8 cellular contexts compared by ENCODE assay signal in the genomic region with DNA sequence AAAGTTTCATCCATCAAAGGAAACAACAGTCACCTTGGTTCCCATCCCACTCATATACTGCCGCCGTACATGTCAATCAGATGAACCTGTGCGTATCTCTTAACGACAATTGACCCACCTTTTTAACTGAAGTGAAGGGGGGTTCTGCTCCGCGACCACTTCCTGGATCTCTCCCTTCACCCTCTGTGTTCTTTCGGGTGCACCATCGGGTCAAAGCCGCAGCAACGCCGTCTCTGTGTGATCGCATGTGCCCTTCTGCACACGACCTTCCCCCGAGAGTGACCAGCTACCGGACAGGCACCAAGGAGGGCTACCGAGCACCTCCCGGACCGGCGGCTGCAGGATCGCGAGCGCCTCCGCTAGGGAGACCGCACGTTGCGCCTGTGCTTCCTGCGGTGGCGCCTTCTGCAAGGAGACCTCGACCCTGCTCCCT. TPM values are rescaled to one million over a fixed set of nuclear protein-coding genes. Genes with fewer than 3 reads are reported as not detected.
DNase-seq lines count a peak whose midpoint lies in the region; ATAC-seq and TF ChIP-seq lines count a peak whose summit lies in the region.
"Not testable (repeated sequence)": the region's sequence is repeated elsewhere in the genome, so short reads cannot be mapped to it uniquely, and the experiment has no call there.

No MANE protein-coding gene starts in this region.

- peak overlapping the region; percentile 64; the same call in 1 of the 2 replicates for H3K27ac Mint-ChIP-seq in WTC11
- not testable (repeated sequence) for H3K27ac Mint-ChIP-seq in nephron progenitor cell

- peak overlapping the region; percentile 67 for H3K4me2 ChIP-seq in HCT116 (ENCODE audit: low read length)

- H3K27me3 Mint-ChIP-seq in WTC11 (ENCODE audit: low read depth); nephron progenitor cell (ENCODE audit: low read depth, poor library complexity): not testable (repeated sequence)

- H3K4me3 ChIP-seq in HCT116 (replicated peaks in 1 of 2; ENCODE audit: low read depth in 1 of 2, low read length in 2 of 2) (peak overlapping the region; percentile 44 to 58), MG63 (peak overlapping the region; percentile 56), body of pancreas (peak overlapping the region in 1 of 2 donors; percentile 45), heart left ventricle (peak overlapping the region; percentile 35 to 95 (median 69)), subcutaneous abdominal adipose tissue (ENCODE audit: low read depth in 1 of 5, low read length in 5 of 5) (peak overlapping the region; percentile 62 to 83 (median 75))

- TSS peak; percentile 78 for BruUV-seq in HCT116 (replicated peaks; lab: Mats Ljungman, UMichigan)

- CTCF ChIA-PET in HCT116 (lab: Charles Lee); WTC11 (lab: Charles Lee): not testable (repeated sequence)

- peak; percentile 45 for DNase-seq in DMS53 (lab: John Stamatoyannopoulos, UW)
- not testable (repeated sequence) for DNase-seq in HCT116 (ENCODE audit: low read depth, low spot score)
- peak; percentile 33 for DNase-seq in MG63
- peak; percentile 33 for DNase-seq in WTC11 (ENCODE audit: low spot score)
- DNase-seq in body of pancreas, result peak; percentile 30 to 62 (median 48)
- DNase-seq in heart left ventricle, result peak in 4 of 5 donors; percentile 40 to 74 (median 52)
- DNase-seq in nephron progenitor cell, result peak; percentile 46

- RAD21 ChIA-PET in HCT116 (lab: Charles Lee; ENCODE audit: low non-redundant PET in 1 of 2, low total read pairs in 2 of 2, uncharacterized antibody in 2 of 2, unreplicated experiment in 2 of 2), result not testable (repeated sequence)

- not testable (repeated sequence) for H3K9me2 ChIP-seq in HCT116 (ENCODE audit: insufficient read depth)

- not testable (repeated sequence) for TF ChIP-seq RAD21 in HCT116 (IDR thresholded peaks at IDR 0.05; ENCODE audit: low read depth)

- intact Hi-C loops in HCT116 (cut with micrococcal nuclease); body of pancreas (cut with DNase I): not testable (repeated sequence)
- intact Hi-C loops in heart left ventricle (cut with DNase I), result loop anchor here in 2 of 10 donors (5.0 to 10.0 kb wide), 2 partner anchors 90 to 98 kb away; partner anchors contain the start of genes MACO1 (in 1 of the 2) and RSRP1 (in 1 of the 2)

- H3K36me3 Mint-ChIP-seq in WTC11, result peaks cover 12% of the 10 kb centered on the region
- not testable (repeated sequence) for H3K36me3 Mint-ChIP-seq in nephron progenitor cell (ENCODE audit: low read depth)

- POLR2A ChIA-PET in HCT116 (lab: Charles Lee); WTC11 (lab: Charles Lee): not testable (repeated sequence)

- WGBS in body of pancreas, 2 donors, result 1% methylated on average over 7 to 13 of the region's 29 CpGs
- 0 to 2% (median 1%) methylated on average over 6 to 27 of the region's 29 CpGs for WGBS in heart left ventricle, 4 donors

- H3K4me1 Mint-ChIP-seq in WTC11, result peaks cover 23% of the 10 kb centered on the region
- peaks cover 26% of the 10 kb centered on the region for H3K4me1 Mint-ChIP-seq in nephron progenitor cell

- not testable (repeated sequence) for H3K9me3 Mint-ChIP-seq in WTC11, nephron progenitor cell

- not testable (repeated sequence) for H3K27me3 ChIP-seq in HCT116 (ENCODE audit: insufficient read depth, low read length); MG63; body of pancreas; heart left ventricle; subcutaneous abdominal adipose tissue (ENCODE audit: control insufficient read depth in 5 of 5, insufficient read depth in 4 of 5, low read length in 5 of 5)

- H3K27ac ChIP-seq in HCT116 (ENCODE audit: low read depth, low read length), result 0 out of 2 replicates have a peak overlapping the region, but pooled peaks have one; percentile 38
- H3K27ac ChIP-seq in body of pancreas, result peak overlapping the region in 2 of 4 donors; percentile 25 to 28
- peak overlapping the region in 3 of 12 donors; percentile 18 to 57 (median 55) for H3K27ac ChIP-seq in heart left ventricle
- not testable (repeated sequence) for H3K27ac ChIP-seq in subcutaneous abdominal adipose tissue (ENCODE audit: low read depth, low read length)

- peaks cover 35% of the 10 kb centered on the region for H3K79me2 ChIP-seq in HCT116 (ENCODE audit: insufficient read depth, low read length)

- not testable (repeated sequence) for H4K20me1 ChIP-seq in HCT116 (ENCODE audit: insufficient read depth)

- not testable (repeated sequence) for H3K9me3 ChIP-seq in HCT116 (ENCODE audit: control insufficient read depth in 1 of 2, insufficient read depth in 1 of 2, low read depth in 1 of 2, low read length in 2 of 2); MG63; body of pancreas; heart left ventricle; subcutaneous abdominal adipose tissue (ENCODE audit: control insufficient read depth in 5 of 5, low read length in 5 of 5)

- not testable (repeated sequence) for H2AFZ ChIP-seq in HCT116 (ENCODE audit: low read depth, low read length, poor library complexity, severe bottlenecking)

- TF ChIP-seq POLR2A in HCT116 (IDR thresholded peaks at IDR 0.05; ENCODE audit: borderline replicate concordance, extremely low read depth, insufficient read depth, insufficient read length); body of pancreas (IDR thresholded peaks at IDR 0.05); heart left ventricle (IDR thresholded peaks at IDR 0.05): not testable (repeated sequence)

- not testable (repeated sequence) for TF ChIP-seq CTCF in HCT116 (IDR thresholded peaks at IDR 0.05 in 2 of 3, conservative IDR thresholded peaks at IDR 0.05 in 1 of 3; ENCODE audit: borderline replicate concordance in 1 of 3, insufficient read depth in 1 of 3, low read depth in 2 of 3, low read length in 2 of 3); WTC11 (IDR thresholded peaks at IDR 0.05); body of pancreas (IDR thresholded peaks at IDR 0.05); nephron progenitor cell (IDR thresholded peaks at IDR 0.05)
- peak in 4 of 12 donors; percentile 7 to 33 (median 18) for TF ChIP-seq CTCF in heart left ventricle (IDR thresholded peaks at IDR 0.05)

- H3K4me3 Mint-ChIP-seq in WTC11 (peak overlapping the region; percentile 96), nephron progenitor cell (peak overlapping the region; percentile 96)

- ATAC-seq in HCT116 (peak; percentile 67), WTC11 (peak; percentile 31), body of pancreas (peak; percentile 16), heart left ventricle (peak; percentile 62 to 74 (median 66))

- H3K36me3 ChIP-seq in HCT116 (ENCODE audit: control insufficient read depth in 1 of 2, insufficient read depth in 2 of 2, low read length in 2 of 2); MG63; body of pancreas (replicated peaks in 1 of 2; ENCODE audit: insufficient read depth in 1 of 2, low read depth in 2 of 2); subcutaneous abdominal adipose tissue (ENCODE audit: control insufficient read depth in 5 of 5, insufficient read depth in 5 of 5, low read length in 5 of 5): not testable (repeated sequence)
- peaks cover 0 to 12% (median 0%) of the 10 kb centered on the region in 9 donors for H3K36me3 ChIP-seq in heart left ventricle

- H3K9ac ChIP-seq in HCT116 (ENCODE audit: low read length), result peak overlapping the region; percentile 53
- H3K9ac ChIP-seq in subcutaneous abdominal adipose tissue (ENCODE audit: low read length in 5 of 5), result peak overlapping the region in 4 of 5 donors; percentile 48 to 77 (median 67)

- H3K4me1 ChIP-seq in HCT116 (ENCODE audit: control insufficient read depth in 1 of 2, insufficient read depth in 2 of 2, low read length in 2 of 2), result not testable (repeated sequence)
- H3K4me1 ChIP-seq in body of pancreas (peaks cover 26% of the 10 kb centered on the region), heart left ventricle (peaks cover 0 to 31% (median 23%) of the 10 kb centered on the region in 12 donors), subcutaneous abdominal adipose tissue (ENCODE audit: control insufficient read depth in 5 of 5, insufficient read depth in 5 of 5, low read length in 5 of 5) (peaks cover 1 to 28% (median 18%) of the 10 kb centered on the region in 5 donors)

RNA-seq across cellular contexts. Expression of gene TMEM50A, which starts 1.2 kb away (rescaled TPM):
- 80.7 TPM for total RNA-seq in HCT116 (2021; ENCODE audit: unreplicated experiment)
- polyA plus RNA-seq in HCT116 (2012), result 36.8 and 49.1 TPM in 2 replicates
- 66.1 and 82.2 TPM in 2 replicates for total RNA-seq in MG63 (2014; rRNA removed; shearing (Covaris generic); ENCODE audit: low replicate concordance)
- total RNA-seq in WTC11 (2021), result 84.0 to 100 TPM (median 98.9 TPM) in 3 replicates
- total RNA-seq in body of pancreas, result 10 to 100 TPM; 38.4 to 57.7 TPM
- total RNA-seq in heart left ventricle, result 100 to 1,000 TPM in 2 of 9 donors, 10 to 100 TPM in 7; 53.5 to 112 (median 94.5) TPM
- polyA plus RNA-seq in heart left ventricle, result 10 to 100 TPM; 81.4 to 93.5 TPM

Comparison
In these comparisons a context has a peak if more than half of its experiments do, and no peak if none do; other contexts are left out.
1. ATAC-seq: peak in every context shown above with its lines; median percentile 67 in HCT116; 66 in heart left ventricle; 31 in WTC11; 16 in body of pancreas.